Comparison of ENCODE assay signal across 34 cellular contexts in the genomic region with DNA sequence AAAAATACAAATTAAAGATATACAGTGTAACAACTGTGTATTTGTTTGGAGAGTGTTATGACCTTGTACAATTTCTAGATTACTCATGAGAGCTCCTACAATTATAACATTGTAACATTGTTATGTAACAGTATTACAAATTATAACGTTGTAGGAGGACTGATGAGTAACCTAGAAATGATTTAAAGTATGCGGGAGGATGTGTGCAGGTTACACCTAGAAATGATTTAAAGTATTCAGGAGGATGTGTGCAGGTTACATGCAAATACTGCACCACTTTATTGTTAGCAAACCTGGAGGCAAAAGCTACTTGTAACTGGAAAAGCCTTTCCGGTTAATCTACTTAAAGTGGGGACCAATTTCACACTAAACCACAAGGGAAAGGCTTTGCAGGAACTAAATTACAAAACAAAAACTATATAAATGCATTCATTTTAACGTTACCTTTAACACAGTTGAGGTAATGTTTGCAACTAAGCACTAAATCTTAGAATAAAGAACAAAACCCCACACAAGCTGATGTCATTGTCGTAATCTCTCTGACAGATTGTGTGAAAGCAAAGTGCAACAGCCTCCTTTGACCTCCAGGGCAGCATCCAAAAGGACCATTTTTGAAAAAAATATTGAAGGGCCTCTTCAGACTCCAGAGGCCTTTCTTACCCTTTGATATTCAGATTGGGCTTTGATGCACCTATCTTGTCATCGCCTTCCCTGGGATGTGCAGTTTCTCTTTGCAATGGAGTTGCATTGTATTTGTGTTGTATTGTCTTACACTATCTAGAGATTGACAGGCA.
DNase-seq lines count a peak whose midpoint lies in the region; ATAC-seq, FAIRE-seq and TF ChIP-seq lines count a peak whose summit lies in the region.
"Had no signal": no experiment of that assay in that cellular context is flagged by ENCODE, and none has a peak within 500 bp of the region (broad histone marks: within the 10 kb centered on the region; RNA-seq: fewer than 3 reads in every experiment).

No MANE protein-coding gene starts in this region.

- no peaks in the 10 kb centered on the region for H3K4me1 ChIP-seq in astrocyte (ENCODE audit: insufficient read depth, low read length)
- no peaks in the 10 kb centered on the region for H3K4me1 ChIP-seq in smooth muscle cell (ENCODE audit: low read depth)
- H3K4me1 ChIP-seq: BE2C, uterus had no signal

- no peak for ATAC-seq in natural killer cell treated with Interleukin-12 subunit alpha and Interleukin-12 subunit beta and Interleukin-15 and Interleukin-18, amount 100 ng/mL, for 72 hours
- ATAC-seq: activated naive CD4-positive, alpha-beta T cell treated with anti-CD3 and anti-CD28 coated beads, Interleukin-2, amount 50 U/mL, for 72 hours; CD8-positive, alpha-beta T cell; effector memory CD8-positive, alpha-beta T cell; esophagus mucosa; HCT116; mucosa of descending colon; natural killer cell had no signal

- no peak overlapping the region for H3K4me3 ChIP-seq in astrocyte (ENCODE audit: insufficient read depth, low read depth, low read length)
- H3K4me3 ChIP-seq in smooth muscle cell = no peak overlapping the region
- H3K4me3 ChIP-seq: lung, mucosa of descending colon, skin epidermis, suprapubic skin, uterus had no signal

- no peak overlapping the region for H3K4me2 ChIP-seq in astrocyte (ENCODE audit: low read length)
- no peak overlapping the region for H3K4me2 ChIP-seq in smooth muscle cell

- H3K9ac ChIP-seq in astrocyte (ENCODE audit: low read length) (no peak overlapping the region), smooth muscle cell (ENCODE audit: low read depth) (no peak overlapping the region)

- H3K36me3 Mint-ChIP-seq in astrocyte (ENCODE audit: low read depth, unreplicated experiment) = no peaks in the 10 kb centered on the region
- peaks cover 16% of the 10 kb centered on the region for H3K36me3 Mint-ChIP-seq in glutamatergic neuron (ENCODE audit: unreplicated experiment)
- H3K36me3 Mint-ChIP-seq in natural killer cell treated with Interleukin-12 subunit alpha and Interleukin-12 subunit beta and Interleukin-15 and Interleukin-18, amount 100 ng/mL, for 72 hours = no peaks in the 10 kb centered on the region
- H3K36me3 Mint-ChIP-seq: activated naive CD4-positive, alpha-beta T cell treated with anti-CD3 and anti-CD28 coated beads, Interleukin-2, amount 50 U/mL, for 72 hours; CD8-positive, alpha-beta T cell; natural killer cell had no signal

- H3K27ac Mint-ChIP-seq in astrocyte (ENCODE audit: unreplicated experiment) = no peak overlapping the region
- H3K27ac Mint-ChIP-seq in glutamatergic neuron (ENCODE audit: unreplicated experiment) = peak overlapping the region; percentile 70
- H3K27ac Mint-ChIP-seq in natural killer cell treated with Interleukin-12 subunit alpha and Interleukin-12 subunit beta and Interleukin-15 and Interleukin-18, amount 100 ng/mL, for 72 hours = no peak overlapping the region
- H3K27ac Mint-ChIP-seq: CD8-positive, alpha-beta T cell; effector memory CD8-positive, alpha-beta T cell; natural killer cell had no signal

- H3K27me3 Mint-ChIP-seq in astrocyte (ENCODE audit: low read depth, unreplicated experiment) (peaks cover 46% of the 10 kb centered on the region), glutamatergic neuron (ENCODE audit: unreplicated experiment) (peaks cover 28% of the 10 kb centered on the region)
- peaks cover 0 to 7% of the 10 kb centered on the region in 2 donors for H3K27me3 Mint-ChIP-seq in natural killer cell treated with Interleukin-12 subunit alpha and Interleukin-12 subunit beta and Interleukin-15 and Interleukin-18, amount 100 ng/mL, for 72 hours

- no peaks in the 10 kb centered on the region for H3F3A ChIP-seq in smooth muscle cell (ENCODE audit: low read depth)

- WGBS in smooth muscle cell (ENCODE audit: low lambda C conversion rate) = 81% methylated on average over 6 of the region's 6 CpGs

- H2AFZ ChIP-seq in astrocyte (ENCODE audit: low read depth, low read length) (no peak overlapping the region), smooth muscle cell (ENCODE audit: low read depth) (no peak overlapping the region)

- DNase-seq in HS-5 (ENCODE audit: low read depth) (peak; percentile 3), astrocyte (ENCODE audit: low read depth) (peak; percentile 4), glutamatergic neuron (no peak), superior temporal gyrus (ENCODE audit: extremely low spot score) (peak; percentile 14), DMS114 treated with DMSO at 0.1 percent for 48 hours (lab: John Stamatoyannopoulos, UW; ENCODE audit: unreplicated experiment) (no peak), smooth muscle cell (lab: John Stamatoyannopoulos, UW; ENCODE audit: unreplicated experiment) (no peak)
- DNase-seq in natural killer cell treated with Interleukin-12 subunit alpha and Interleukin-12 subunit beta and Interleukin-15 and Interleukin-18, amount 100 ng/mL, for 72 hours (ENCODE audit: low spot score) = no peak
- DNase-seq: activated CD4-positive, alpha-beta T cell treated with anti-CD3 and anti-CD28 coated beads, Interleukin-2, amount 50 U/mL, for 1 hour; activated CD4-positive, CD25-positive, alpha-beta regulatory T cell; activated effector memory CD4-positive, alpha-beta T cell treated with Interleukin-2 at 50 U/mL for 16 hours; activated T-cell treated with anti-CD3 and anti-CD28 coated beads, Interleukin-2, amount 50 U/mL, for 1 hour; BE2C; CD8-positive, alpha-beta T cell; central memory CD4-positive, alpha-beta T cell; cortex of kidney; DMS 273 treated with DMSO at 0.1 percent for 48 hours; effector memory CD8-positive, alpha-beta T cell; foreskin fibroblast; mucosa of descending colon; natural killer cell; NCI-H1436; NCI-H510A treated with DMSO at 0.1 percent for 48 hours; occipital lobe; stimulated activated naive CD4-positive, alpha-beta T cell; T-helper 1 cell; uterus had no signal

- H3K4me3 Mint-ChIP-seq in astrocyte (ENCODE audit: unreplicated experiment) = no peak overlapping the region
- no peak overlapping the region for H3K4me3 Mint-ChIP-seq in glutamatergic neuron (ENCODE audit: unreplicated experiment)
- no peak overlapping the region for H3K4me3 Mint-ChIP-seq in natural killer cell treated with Interleukin-12 subunit alpha and Interleukin-12 subunit beta and Interleukin-15 and Interleukin-18, amount 100 ng/mL, for 72 hours
- H3K4me3 Mint-ChIP-seq: CD8-positive, alpha-beta T cell; effector memory CD8-positive, alpha-beta T cell; natural killer cell had no signal

- H4K20me1 ChIP-seq in astrocyte (ENCODE audit: insufficient read depth, low read length) (no peaks in the 10 kb centered on the region), smooth muscle cell (ENCODE audit: low read depth) (no peaks in the 10 kb centered on the region)

- H3K9me3 ChIP-seq in astrocyte (ENCODE audit: insufficient read depth, low read depth, low read length) (no peaks in the 10 kb centered on the region), smooth muscle cell (replicated peaks; ENCODE audit: low read depth) (no peaks in the 10 kb centered on the region)
- H3K9me3 ChIP-seq: BE2C, mucosa of descending colon, suprapubic skin, uterus had no signal

- no peak for TF ChIP-seq CTCF in astrocyte (IDR thresholded peaks at IDR 0.05; ENCODE audit: insufficient read depth, low read depth, low read length)
- TF ChIP-seq CTCF in glutamatergic neuron (IDR thresholded peaks at IDR 0.05; ENCODE audit: partially characterized antibody, unreplicated experiment) = peak; percentile 39
- no peak for TF ChIP-seq CTCF in smooth muscle cell (IDR thresholded peaks at IDR 0.05; ENCODE audit: borderline replicate concordance, insufficient read depth, poor library complexity, severe bottlenecking)

- H3K4me1 Mint-ChIP-seq in astrocyte (ENCODE audit: low read depth, unreplicated experiment) (no peaks in the 10 kb centered on the region), glutamatergic neuron (ENCODE audit: low read depth, unreplicated experiment) (peaks cover 36% of the 10 kb centered on the region)
- no peaks in the 10 kb centered on the region for H3K4me1 Mint-ChIP-seq in natural killer cell treated with Interleukin-12 subunit alpha and Interleukin-12 subunit beta and Interleukin-15 and Interleukin-18, amount 100 ng/mL, for 72 hours (ENCODE audit: low read depth in 2 of 2)
- H3K4me1 Mint-ChIP-seq: natural killer cell had no signal

- H3K36me3 ChIP-seq in astrocyte (ENCODE audit: insufficient read depth, low read length) (no peaks in the 10 kb centered on the region), smooth muscle cell (ENCODE audit: low read depth) (no peaks in the 10 kb centered on the region)
- H3K36me3 ChIP-seq: BE2C, suprapubic skin, uterus had no signal

- H3K9me3 Mint-ChIP-seq in astrocyte (ENCODE audit: unreplicated experiment) (no peaks in the 10 kb centered on the region), glutamatergic neuron (ENCODE audit: unreplicated experiment) (peaks cover 29% of the 10 kb centered on the region)
- H3K9me3 Mint-ChIP-seq in natural killer cell treated with Interleukin-12 subunit alpha and Interleukin-12 subunit beta and Interleukin-15 and Interleukin-18, amount 100 ng/mL, for 72 hours = no peaks in the 10 kb centered on the region
- H3K9me3 Mint-ChIP-seq: activated naive CD4-positive, alpha-beta T cell treated with anti-CD3 and anti-CD28 coated beads, Interleukin-2, amount 50 U/mL, for 72 hours; CD8-positive, alpha-beta T cell; effector memory CD8-positive, alpha-beta T cell; natural killer cell had no signal

- H3K27ac ChIP-seq in astrocyte (ENCODE audit: low read depth, low read length) = no peak overlapping the region
- H3K27ac ChIP-seq in smooth muscle cell (ENCODE audit: low read depth) = no peak overlapping the region
- H3K27ac ChIP-seq: HL-60, skin epidermis, suprapubic skin, uterus had no signal

- no peaks in the 10 kb centered on the region for H3K79me2 ChIP-seq in astrocyte (ENCODE audit: insufficient read depth, low read length)
- H3K79me2 ChIP-seq in smooth muscle cell (ENCODE audit: low read depth) = no peaks in the 10 kb centered on the region

- no peak for FAIRE-seq in astrocyte (lab: Jason Lieb, UNC)
- FAIRE-seq: GM12892 had no signal

- H3K27me3 ChIP-seq in astrocyte (ENCODE audit: insufficient read depth, low read length) = no peaks in the 10 kb centered on the region
- no peaks in the 10 kb centered on the region for H3K27me3 ChIP-seq in smooth muscle cell (ENCODE audit: low read depth)
- H3K27me3 ChIP-seq: BE2C, suprapubic skin, uterus had no signal

Comparison
In these comparisons a context has a peak if more than half of its experiments do, and no peak if none do; other contexts are left out.
1. DNase-seq: peak in HS-5 (single experiment), astrocyte (single experiment) and superior temporal gyrus (single experiment); none in glutamatergic neuron (single experiment), DMS114 treated with DMSO at 0.1 percent for 48 hours (single experiment), smooth muscle cell (single experiment) and natural killer cell treated with Interleukin-12 subunit alpha and Interleukin-12 subunit beta and Interleukin-15 and Interleukin-18, amount 100 ng/mL, for 72 hours (single experiment).